In the genomic region with DNA sequence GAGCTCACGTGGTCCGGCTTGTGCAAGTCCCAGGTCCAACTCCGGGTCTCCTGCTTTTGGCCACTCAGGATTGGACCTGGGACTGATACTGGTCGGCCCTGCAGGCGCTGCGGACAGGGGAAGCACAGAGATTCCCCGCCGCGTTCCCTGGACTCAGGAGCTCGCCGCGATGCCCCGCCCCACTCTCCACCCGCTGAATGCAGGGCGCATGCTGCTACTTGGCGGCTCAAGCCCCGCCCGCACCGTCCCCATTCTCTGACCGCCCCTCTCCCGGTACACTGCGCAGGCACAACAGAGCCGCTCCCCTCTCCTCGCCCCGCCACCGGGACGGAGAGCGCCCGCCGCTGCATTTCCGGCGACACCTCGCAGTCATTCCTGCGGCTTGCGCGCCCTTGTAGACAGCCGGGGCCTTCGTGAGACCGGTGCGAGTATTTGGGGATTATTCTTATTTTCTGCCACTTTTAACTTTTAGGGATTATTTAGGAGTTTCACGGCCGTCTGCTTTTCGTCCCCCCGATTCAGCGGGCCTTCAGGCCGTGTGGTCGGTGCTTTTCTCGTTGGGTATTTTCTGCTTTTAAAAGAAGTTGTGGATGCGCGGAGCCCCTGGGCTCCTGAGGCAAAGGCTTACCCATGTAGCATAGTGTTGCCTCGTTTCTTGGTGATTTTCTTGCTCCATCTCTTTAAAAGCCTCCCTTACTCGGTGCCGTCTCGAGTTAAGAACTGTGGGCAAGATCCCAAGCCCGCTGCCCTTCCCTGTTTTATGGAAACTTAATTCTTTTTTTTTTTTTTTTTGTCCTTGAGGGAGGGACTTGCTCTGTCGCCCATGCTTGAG, we compare ENCODE assay signal across 8 cellular contexts. TPM values are rescaled to one million over a fixed set of nuclear protein-coding genes. Genes with fewer than 3 reads are reported as not detected.
DNase-seq lines count a peak whose midpoint lies in the region; TF ChIP-seq lines count a peak whose summit lies in the region.

A gene (plus strand): TSS at position 251 of the 832 bp plus-strand sequence. CDS start 1,544 bp downstream, outside the sequence.

- H3K27me3 Mint-ChIP-seq in nephron (ENCODE audit: low read depth) = no peaks in the 10 kb centered on the region
- no peaks in the 10 kb centered on the region for H3K27me3 Mint-ChIP-seq in stimulated activated naive CD8-positive, alpha-beta T cell treated with anti-CD3 and anti-CD28 coated beads, Interleukin-15, Interleukin-2, amounts not matched to agents 100 ng/mL and 50 ng/mL, for 24 hours

- peak within 1 kb of the TSS; percentile 99 to 100 (median 99) for H3K27ac Mint-ChIP-seq in nephron
- H3K27ac Mint-ChIP-seq in stimulated activated naive CD8-positive, alpha-beta T cell treated with anti-CD3 and anti-CD28 coated beads, Interleukin-15, Interleukin-2, amounts not matched to agents 100 ng/mL and 50 ng/mL, for 24 hours = peak within 1 kb of the TSS; percentile 87

- H3K9me3 Mint-ChIP-seq in nephron = no peaks in the 10 kb centered on the region
- H3K9me3 Mint-ChIP-seq in stimulated activated naive CD8-positive, alpha-beta T cell treated with anti-CD3 and anti-CD28 coated beads, Interleukin-15, Interleukin-2, amounts not matched to agents 100 ng/mL and 50 ng/mL, for 24 hours = no peaks in the 10 kb centered on the region

- peak within 1 kb of the TSS; percentile 96 to 98 (median 98) for H3K4me3 Mint-ChIP-seq in nephron
- H3K4me3 Mint-ChIP-seq in stimulated activated naive CD8-positive, alpha-beta T cell treated with anti-CD3 and anti-CD28 coated beads, Interleukin-15, Interleukin-2, amounts not matched to agents 100 ng/mL and 50 ng/mL, for 24 hours = peak within 1 kb of the TSS; percentile 93

- DNase-seq in Daoy (ENCODE audit: low read depth) (peak; percentile 100), GOT3 (lab: John Stamatoyannopoulos, UW) (peak; percentile 91), LNCaP clone FGC (ENCODE audit: low read depth) (peak; percentile 97), fibroblast of pulmonary artery (ENCODE audit: low read depth) (peak; percentile 99)
- DNase-seq in activated effector memory CD4-positive, alpha-beta T cell treated with Interleukin-2 at 50 U/mL for 16 hours = peak; percentile 73

- TF ChIP-seq POLR2A in Raji (IDR thresholded peaks at IDR 0.05; ENCODE audit: insufficient read depth, low read depth, low read length) = peak; percentile 80

- no peak for TF ChIP-seq CTCF in LNCaP clone FGC (IDR thresholded peaks at IDR 0.05; ENCODE audit: control insufficient read depth, extremely low read depth, insufficient read depth)
- no peak for TF ChIP-seq CTCF in fibroblast of pulmonary artery (IDR thresholded peaks at IDR 0.05; ENCODE audit: low read length, missing control alignments)
- no peak for TF ChIP-seq CTCF in nephron (IDR thresholded peaks at IDR 0.05; ENCODE audit: unreplicated experiment in 3 of 3)

- H3K36me3 Mint-ChIP-seq in nephron (ENCODE audit: low read depth) = peaks cover 25% of the 10 kb centered on the region
- H3K36me3 Mint-ChIP-seq in stimulated activated naive CD8-positive, alpha-beta T cell treated with anti-CD3 and anti-CD28 coated beads, Interleukin-15, Interleukin-2, amounts not matched to agents 100 ng/mL and 50 ng/mL, for 24 hours (ENCODE audit: low read depth) = peaks cover 16% of the 10 kb centered on the region

- H3K4me1 Mint-ChIP-seq in nephron = peaks cover 30% of the 10 kb centered on the region
- H3K4me1 Mint-ChIP-seq in stimulated activated naive CD8-positive, alpha-beta T cell treated with anti-CD3 and anti-CD28 coated beads, Interleukin-15, Interleukin-2, amounts not matched to agents 100 ng/mL and 50 ng/mL, for 24 hours (ENCODE audit: low read depth) = peaks cover 58% of the 10 kb centered on the region

- peak within 1 kb of the TSS; percentile 91 for H3K4me3 ChIP-seq in LNCaP clone FGC (ENCODE audit: low read depth, low read length)
- H3K4me3 ChIP-seq in fibroblast of pulmonary artery (replicated peaks; ENCODE audit: low read depth, low read length) = peak within 1 kb of the TSS; percentile 90

RNA-seq across cellular contexts. Expression of the gene that starts here (rescaled TPM):
- total RNA-seq in Daoy (2014; rRNA removed; shearing (Covaris generic)) = 185 and 186 TPM in 2 replicates

Comparison
In these comparisons a context has a peak if more than half of its experiments do, and no peak if none do; other contexts are left out.
1. Peak in every context shown above with its lines: DNase-seq and H3K4me3 ChIP-seq.